In genomic region chrX:136767104-136767941, GRCh38 we compare ENCODE assay signal across 8 cellular contexts. TPM values are rescaled to one million over a fixed set of nuclear protein-coding genes. Genes with fewer than 3 reads are reported as not detected.
DNase-seq lines count a peak whose midpoint lies in the region; ATAC-seq and TF ChIP-seq lines count a peak whose summit lies in the region.

No MANE protein-coding gene starts in this region.

- H3K4me3 Mint-ChIP-seq in IgD-negative memory B cell: peak overlapping the region; percentile 82 to 93 (median 92)

- H3K9me2 ChIP-seq in hepatocyte (replicated peaks; ENCODE audit: insufficient read depth): no peaks in the 10 kb centered on the region

- H3K27me3 Mint-ChIP-seq in IgD-negative memory B cell: no peaks in the 10 kb centered on the region

- H4K20me1 ChIP-seq in hepatocyte (ENCODE audit: insufficient read depth, poor library complexity, severe bottlenecking): no peaks in the 10 kb centered on the region

- TF ChIP-seq CTCF in ascending aorta (IDR thresholded peaks at IDR 0.05) (peak in 2 of 3 experiments; percentile 4 to 38), hepatocyte (IDR thresholded peaks at IDR 0.05; ENCODE audit: poor library complexity) (no peak)

- H3K9me3 ChIP-seq in ascending aorta (no peaks in the 10 kb centered on the region), hepatocyte (ENCODE audit: low read depth) (no peaks in the 10 kb centered on the region)

- H3K9me3 Mint-ChIP-seq in IgD-negative memory B cell: no peaks in the 10 kb centered on the region

- WGBS in hepatocyte (ENCODE audit: low lambda C conversion rate, missing lambda C conversion rate): 36% methylated on average over 51 of the region's 78 CpGs

- H3K4me2 ChIP-seq in hepatocyte: peak overlapping the region; percentile 85

- no peaks in the 10 kb centered on the region for H3K27me3 ChIP-seq in ascending aorta
- peaks cover 7% of the 10 kb centered on the region for H3K27me3 ChIP-seq in hepatocyte

- H3K36me3 Mint-ChIP-seq in IgD-negative memory B cell: peaks cover 2% of the 10 kb centered on the region

- no peaks in the 10 kb centered on the region for H3K36me3 ChIP-seq in ascending aorta
- H3K36me3 ChIP-seq in hepatocyte (replicated peaks; ENCODE audit: insufficient read depth, low read depth): no peaks in the 10 kb centered on the region

- intact Hi-C loops in ascending aorta (cut with DNase I): loop anchor here (5.0 to 10.0 kb wide), 3 partner anchors 35 to 273 kb away; partner anchors contain the start of gene HTATSF1

- H3K4me3 ChIP-seq in ascending aorta (peak overlapping the region; percentile 59 to 70), hepatocyte (peak overlapping the region; percentile 49)

- peak overlapping the region; percentile 76 for H2AFZ ChIP-seq in hepatocyte

- H3K4me1 ChIP-seq in ascending aorta (no peaks in the 10 kb centered on the region), hepatocyte (ENCODE audit: insufficient read depth) (no peaks in the 10 kb centered on the region)

- H3K27ac ChIP-seq in ascending aorta (peak overlapping the region; percentile 85 to 90), hepatocyte (no peak overlapping the region)

- H3K79me2 ChIP-seq in hepatocyte: no peaks in the 10 kb centered on the region

- H3K27ac Mint-ChIP-seq in IgD-negative memory B cell: peak overlapping the region; percentile 84 to 92 (median 87)

- peaks cover 27 to 37% (median 34%) of the 10 kb centered on the region in 3 donors for H3K4me1 Mint-ChIP-seq in IgD-negative memory B cell

- DNase-seq in GF-D8 (lab: John Stamatoyannopoulos, UW) (peak; percentile 5), SKM-1 treated with dmso at 0.1 percent for 144 hours (lab: John Stamatoyannopoulos, UW; ENCODE audit: unreplicated experiment) (peak; percentile 46), ascending aorta (ENCODE audit: low spot score in 2 of 2) (peak in 1 of 2 donors; percentile 81), hepatocyte (ENCODE audit: low spot score) (peak; percentile 57), renal cortical epithelial cell (ENCODE audit: low read depth) (peak; percentile 19), NCI-H446 treated with DMSO at 0.1 percent for 48 hours (lab: John Stamatoyannopoulos, UW) (no peak)

- peak; percentile 67 for ATAC-seq in GM21717 (IDR thresholded peaks at IDR 0.05; ENCODE audit: unreplicated experiment)

RNA-seq across cellular contexts. Expression of gene ARHGEF6, which starts 13.4 kb away (rescaled TPM):
- polyA plus RNA-seq in IgD-negative memory B cell (39.6 TPM), hepatocyte (2.0 and 3.5 TPM in 2 replicates)
- total RNA-seq in ascending aorta (17.6 TPM), hepatocyte (2.2 and 3.7 TPM in 2 replicates), renal cortical epithelial cell (1.4 and 6.9 TPM in 2 replicates)
